In the genomic region with DNA sequence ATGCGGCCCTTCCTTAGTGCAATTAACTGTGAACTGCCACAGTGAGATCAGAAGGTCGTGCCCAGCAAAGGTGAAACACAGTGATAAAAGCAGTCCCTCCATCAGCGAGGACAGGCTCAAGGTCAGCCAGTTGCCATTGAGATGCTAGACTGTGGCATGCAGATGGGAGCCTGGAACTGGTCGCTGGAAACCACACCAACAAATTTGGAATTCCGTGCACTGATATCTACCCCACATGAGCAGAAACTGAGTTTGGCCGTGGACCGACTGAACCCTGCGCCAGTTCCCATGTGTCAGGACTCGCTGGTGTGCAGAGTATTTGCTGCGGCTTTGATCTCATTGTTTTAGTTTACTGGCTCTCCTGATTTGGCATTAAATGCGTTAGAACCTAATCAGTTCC, we compare ENCODE assay signal across 17 cellular contexts.
DNase-seq lines count a peak whose midpoint lies in the region; TF ChIP-seq lines count a peak whose summit lies in the region.
"Had no signal": no experiment of that assay in that cellular context is flagged by ENCODE, and none has a peak within 500 bp of the region (broad histone marks: within the 10 kb centered on the region; RNA-seq: fewer than 3 reads in every experiment).

No MANE protein-coding gene starts in this region.

- TF ChIP-seq CTCF in cardiac muscle cell (IDR thresholded peaks at IDR 0.05; ENCODE audit: low read depth, low read length) (no peak), left ventricle myocardium inferior (IDR thresholded peaks at IDR 0.05; ENCODE audit: borderline replicate concordance) (no peak), neural progenitor cell (IDR thresholded peaks at IDR 0.05) (no peak)

- no peaks in the 10 kb centered on the region for H4K20me1 ChIP-seq in neural progenitor cell (ENCODE audit: low read depth)

- H3K27ac Mint-ChIP-seq in neural progenitor cell, result peak overlapping the region; percentile 61
- H3K27ac Mint-ChIP-seq in activated CD4-positive, alpha-beta T cell treated with anti-CD3 and anti-CD28 coated beads, Interleukin-2, amount 10 ng/mL, durations not matched to agents 7 days and 5 days, result no peak overlapping the region
- H3K27ac Mint-ChIP-seq: CD14-positive monocyte; CD8-positive, alpha-beta T cell; GM23338 had no signal

- H3K36me3 ChIP-seq in cardiac muscle cell (no peaks in the 10 kb centered on the region), left ventricle myocardium inferior (no peaks in the 10 kb centered on the region), neural progenitor cell (no peaks in the 10 kb centered on the region), skeletal muscle tissue (ENCODE audit: control insufficient read depth in 3 of 3, insufficient read depth in 3 of 3, low read length in 3 of 3) (no peaks in the 10 kb centered on the region)

- peaks cover 5% of the 10 kb centered on the region for H3K9me3 Mint-ChIP-seq in neural progenitor cell
- H3K9me3 Mint-ChIP-seq in activated CD4-positive, alpha-beta T cell treated with anti-CD3 and anti-CD28 coated beads, Interleukin-2, amount 10 ng/mL, durations not matched to agents 7 days and 5 days, result no peaks in the 10 kb centered on the region
- H3K9me3 Mint-ChIP-seq: CD8-positive, alpha-beta T cell had no signal

- no peak overlapping the region for H3K4me3 Mint-ChIP-seq in neural progenitor cell
- H3K4me3 Mint-ChIP-seq in activated CD4-positive, alpha-beta T cell treated with anti-CD3 and anti-CD28 coated beads, Interleukin-2, amount 10 ng/mL, durations not matched to agents 7 days and 5 days, result no peak overlapping the region
- H3K4me3 Mint-ChIP-seq: CD14-positive monocyte; CD8-positive, alpha-beta T cell; GM23338 had no signal

- intact Hi-C loops in left ventricle myocardium inferior (cut with micrococcal nuclease), result no loop called here

- H3K36me3 Mint-ChIP-seq in neural progenitor cell, result no peaks in the 10 kb centered on the region
- no peaks in the 10 kb centered on the region for H3K36me3 Mint-ChIP-seq in activated CD4-positive, alpha-beta T cell treated with anti-CD3 and anti-CD28 coated beads, Interleukin-2, amount 10 ng/mL, durations not matched to agents 7 days and 5 days (ENCODE audit: low read depth)
- H3K36me3 Mint-ChIP-seq: CD14-positive monocyte; CD8-positive, alpha-beta T cell had no signal

- H3K4me2 ChIP-seq in neural progenitor cell, result no peak overlapping the region
- H3K4me2 ChIP-seq: A549, GM23338 had no signal

- DNase-seq in cardiac muscle cell (ENCODE audit: low read depth in 1 of 2, low spot score in 1 of 2) (peak in 1 of 2 donors; percentile 23), left ventricle myocardium inferior (peak; percentile 65), neural progenitor cell (ENCODE audit: low spot score) (no peak), LoVo (ENCODE audit: low spot score) (no peak), nucleus accumbens (lab: John Stamatoyannopoulos, UW) (no peak)
- no peak for DNase-seq in activated CD4-positive, alpha-beta T cell treated with anti-CD3 and anti-CD28 coated beads, Interleukin-2, amount 10 ng/mL, durations not matched to agents 7 days and 5 days
- DNase-seq: CD8-positive, alpha-beta T cell; COR-L47; DMS153; DMS79 treated with DMSO at 0.1 percent for 48 hours; GDM1; H7; IMR-90 had no signal

- H3F3A ChIP-seq in neural progenitor cell (ENCODE audit: low read depth), result no peaks in the 10 kb centered on the region

- CTCF ChIA-PET in activated CD4-positive, alpha-beta T cell treated with anti-CD3 and anti-CD28 coated beads, Interleukin-2, amount 10 ng/mL, durations not matched to agents 7 days and 5 days (lab: Charles Lee), result no interaction called here

- peak overlapping the region; percentile 70 for H3K27ac ChIP-seq in cardiac muscle cell
- peak overlapping the region; percentile 93 for H3K27ac ChIP-seq in left ventricle myocardium inferior (replicated peaks)
- no peak overlapping the region for H3K27ac ChIP-seq in neural progenitor cell
- H3K27ac ChIP-seq in skeletal muscle tissue (ENCODE audit: low read depth, low read length), result peak overlapping the region; percentile 85
- H3K27ac ChIP-seq: A549 had no signal

- peaks cover 2% of the 10 kb centered on the region for H3K27me3 Mint-ChIP-seq in neural progenitor cell (ENCODE audit: insufficient read depth, low read depth)
- H3K27me3 Mint-ChIP-seq in activated CD4-positive, alpha-beta T cell treated with anti-CD3 and anti-CD28 coated beads, Interleukin-2, amount 10 ng/mL, durations not matched to agents 7 days and 5 days, result no peaks in the 10 kb centered on the region

- H3K9me3 ChIP-seq in cardiac muscle cell (ENCODE audit: low read depth) (no peaks in the 10 kb centered on the region), left ventricle myocardium inferior (replicated peaks) (no peaks in the 10 kb centered on the region), neural progenitor cell (ENCODE audit: low read depth) (no peaks in the 10 kb centered on the region), skeletal muscle tissue (ENCODE audit: control insufficient read depth in 3 of 3, low read length in 3 of 3) (no peaks in the 10 kb centered on the region)
- H3K9me3 ChIP-seq: A549 had no signal

- H3K27me3 ChIP-seq in cardiac muscle cell, result no peaks in the 10 kb centered on the region
- no peaks in the 10 kb centered on the region for H3K27me3 ChIP-seq in left ventricle myocardium inferior (ENCODE audit: low read depth)
- no peaks in the 10 kb centered on the region for H3K27me3 ChIP-seq in neural progenitor cell
- no peaks in the 10 kb centered on the region for H3K27me3 ChIP-seq in skeletal muscle tissue (ENCODE audit: control insufficient read depth in 3 of 3, insufficient read depth in 3 of 3, low read length in 3 of 3)

- no peaks in the 10 kb centered on the region for H3K79me2 ChIP-seq in neural progenitor cell (ENCODE audit: low read depth)

- no peak overlapping the region for H2AFZ ChIP-seq in neural progenitor cell (replicated peaks)
- H2AFZ ChIP-seq: GM23338 had no signal

- H3K4me3 ChIP-seq in cardiac muscle cell (no peak overlapping the region), left ventricle myocardium inferior (peak overlapping the region; percentile 14), neural progenitor cell (no peak overlapping the region), skeletal muscle tissue (ENCODE audit: low read length in 3 of 3) (peak overlapping the region in 1 of 3 donors; percentile 20)
- H3K4me3 ChIP-seq: A549, GM23338 had no signal

- no peak overlapping the region for H3K9ac ChIP-seq in neural progenitor cell
- H3K9ac ChIP-seq in skeletal muscle tissue (ENCODE audit: low read depth in 1 of 3, low read length in 3 of 3), result peak overlapping the region in 2 of 3 donors; percentile 67 to 68

- H3K4me1 ChIP-seq in cardiac muscle cell (ENCODE audit: low read depth), result peaks cover 21% of the 10 kb centered on the region
- peaks cover 33% of the 10 kb centered on the region for H3K4me1 ChIP-seq in left ventricle myocardium inferior
- H3K4me1 ChIP-seq in neural progenitor cell, result no peaks in the 10 kb centered on the region
- H3K4me1 ChIP-seq in skeletal muscle tissue (ENCODE audit: control insufficient read depth in 3 of 3, insufficient read depth in 3 of 3, low read length in 3 of 3), result peaks cover 4 to 26% (median 26%) of the 10 kb centered on the region in 3 donors
- H3K4me1 ChIP-seq: A549 had no signal

- peaks cover 5% of the 10 kb centered on the region for H3K4me1 Mint-ChIP-seq in neural progenitor cell
- no peaks in the 10 kb centered on the region for H3K4me1 Mint-ChIP-seq in activated CD4-positive, alpha-beta T cell treated with anti-CD3 and anti-CD28 coated beads, Interleukin-2, amount 10 ng/mL, durations not matched to agents 7 days and 5 days
- H3K4me1 Mint-ChIP-seq: CD14-positive monocyte had no signal

- POLR2A ChIA-PET in activated CD4-positive, alpha-beta T cell treated with anti-CD3 and anti-CD28 coated beads, Interleukin-2, amount 10 ng/mL, durations not matched to agents 7 days and 5 days (lab: Charles Lee), result no interaction called here
